In genomic region chr2:114507744-114508143, GRCh38 we compare ENCODE assay signal across 3 cellular contexts.
TF ChIP-seq lines count a peak whose summit lies in the region.

No MANE protein-coding gene starts in this region.

TF ChIP-seq in HepG2, 621 proteins besides CTCF, POLR2A, EP300 and RAD21:
- TF ChIP-seq REST (IDR thresholded peaks at IDR 0.05; ENCODE audit: borderline replicate concordance in 1 of 2, low read depth in 1 of 2, low read length in 2 of 2) (no peak), MAFF (IDR thresholded peaks at IDR 0.05; ENCODE audit: low read depth, low read length) (peak; percentile 84), FOXA1 (IDR thresholded peaks at IDR 0.05) (no peak), FOXA1 (CRISPR knock-in tag; IDR thresholded peaks at IDR 0.05) (no peak), ZBTB49 (CRISPR knock-in tag; IDR thresholded peaks at IDR 0.05; ENCODE audit: borderline replicate concordance) (no peak), MAFK (conservative IDR thresholded peaks at IDR 0.05 in 1 of 2, IDR thresholded peaks at IDR 0.05 in 1 of 2; ENCODE audit: low read length in 2 of 2) (peak; percentile 82 to 86)

TF ChIP-seq in IMR-90, 13 proteins besides CTCF, POLR2A, EP300 and RAD21:
- TF ChIP-seq MAFK (IDR thresholded peaks at IDR 0.05; ENCODE audit: low read depth, low read length) (peak; percentile 64), FOS (IDR thresholded peaks at IDR 0.05; ENCODE audit: low read depth, low read length) (no peak)
TF ChIP-seq in IMR-90: peak in this region for 1.

TF ChIP-seq in H1, 55 proteins besides CTCF, POLR2A, EP300 and RAD21:
- no peak for TF ChIP-seq RNF2 (IDR thresholded peaks at IDR 0.05; ENCODE audit: borderline replicate concordance, low read depth, low read length, missing control alignments, poor library complexity, severe bottlenecking)
- TF ChIP-seq MAFK (IDR thresholded peaks at IDR 0.05; ENCODE audit: low read depth, low read length): peak; percentile 15; the same call in 1 of the 2 replicates
